In the genomic region with DNA sequence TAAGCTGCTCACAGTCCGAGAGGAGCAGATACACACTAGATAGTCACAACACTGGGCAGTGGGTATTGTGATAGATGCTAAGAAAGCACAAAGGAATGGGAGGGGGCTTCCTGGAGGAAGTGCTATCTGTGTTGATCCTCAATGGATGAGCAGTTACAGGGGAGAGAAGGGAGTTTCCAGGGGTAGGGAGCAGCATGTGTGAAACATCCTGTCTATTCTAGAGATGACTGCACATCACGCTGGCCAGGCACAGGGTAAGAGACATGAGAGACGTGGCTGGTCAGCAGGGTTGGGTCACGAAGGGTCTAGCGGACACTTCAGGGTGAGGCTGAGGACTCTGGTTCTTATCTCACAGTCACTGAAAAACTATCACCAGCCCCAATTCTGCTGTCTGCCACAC, we compare ENCODE assay signal across 24 cellular contexts.
"Had no signal": no experiment of that assay in that cellular context is flagged by ENCODE, and none has a peak within 500 bp of the region (broad histone marks: within the 10 kb centered on the region; RNA-seq: fewer than 3 reads in every experiment).

No MANE protein-coding gene starts in this region.

- ATAC-seq: body of pancreas; gastroesophageal sphincter; heart left ventricle; naive thymus-derived CD4-positive, alpha-beta T cell; psoas muscle; right cardiac atrium; stimulated activated effector memory CD8-positive, alpha-beta T cell treated with anti-CD3 and anti-CD28 coated beads, Interleukin-12 subunit alpha, Interleukin-12 subunit beta, amount 100 ng/mL, for 72 hours had no signal

- H3K9me3 ChIP-seq: body of pancreas, esophagus muscularis mucosa, gastroesophageal sphincter, heart left ventricle, psoas muscle, testis, upper lobe of left lung had no signal

- H3K4me1 ChIP-seq: psoas muscle had no signal

- H3K36me3 ChIP-seq: esophagus muscularis mucosa, heart left ventricle, upper lobe of left lung had no signal

- H3K27ac ChIP-seq: body of pancreas, esophagus muscularis mucosa, gastroesophageal sphincter, heart left ventricle, psoas muscle, testis, upper lobe of left lung had no signal

- H3K36me3 Mint-ChIP-seq: naive thymus-derived CD4-positive, alpha-beta T cell; stimulated activated effector memory CD8-positive, alpha-beta T cell treated with anti-CD3 and anti-CD28 coated beads, Interleukin-12 subunit alpha, Interleukin-12 subunit beta, amount 100 ng/mL, for 72 hours had no signal

- H3K4me3 Mint-ChIP-seq: activated B cell treated with CpG ODN at 0.5 μM for 24 hours; activated CD4-positive, alpha-beta memory T cell treated with anti-CD3 and anti-CD28 coated beads, Interleukin-2, amount 10 ng/mL, durations not matched to agents 7 days and 5 days; activated T-cell treated with anti-CD3 and anti-CD28 coated beads, Interleukin-2, amount 50 U/mL, for 24 hours; central memory CD8-positive, alpha-beta T cell; dendritic cell treated with granulocyte-macrophage colony-stimulating factor and Interleukin-4, amounts not matched to agents 40 ng/mL and 50 ng/mL, for 4 days; naive thymus-derived CD4-positive, alpha-beta T cell; stimulated activated effector memory CD8-positive, alpha-beta T cell treated with anti-CD3 and anti-CD28 coated beads, Interleukin-12 subunit alpha, Interleukin-12 subunit beta, amount 100 ng/mL, for 72 hours had no signal

- H3K4me1 Mint-ChIP-seq: activated B cell treated with CpG ODN at 0.5 μM for 24 hours; activated CD4-positive, alpha-beta memory T cell treated with anti-CD3 and anti-CD28 coated beads, Interleukin-2, amount 10 ng/mL, durations not matched to agents 7 days and 5 days; naive thymus-derived CD4-positive, alpha-beta T cell; stimulated activated effector memory CD8-positive, alpha-beta T cell treated with anti-CD3 and anti-CD28 coated beads, Interleukin-12 subunit alpha, Interleukin-12 subunit beta, amount 100 ng/mL, for 72 hours had no signal

- H3K27me3 ChIP-seq: body of pancreas, esophagus muscularis mucosa, gastroesophageal sphincter, testis, upper lobe of left lung had no signal

- H3K9me3 Mint-ChIP-seq: activated B cell treated with CpG ODN at 0.5 μM for 24 hours; activated CD4-positive, alpha-beta memory T cell treated with anti-CD3 and anti-CD28 coated beads, Interleukin-2, amount 10 ng/mL, durations not matched to agents 7 days and 5 days; activated T-cell treated with anti-CD3 and anti-CD28 coated beads, Interleukin-2, amount 50 U/mL, for 24 hours; activated T-helper 2 cell treated with anti-CD3 and anti-CD28 coated beads, Interferon-gamma antibody, Interleukin-2, Interleukin-4, amounts not matched to agents 10 μg/mL and 5 μg/mL and 100 μg/mL, durations not matched to agents 14 hours and 24 hours and 36 hours; central memory CD8-positive, alpha-beta T cell; dendritic cell treated with granulocyte-macrophage colony-stimulating factor and Interleukin-4, amounts not matched to agents 40 ng/mL and 50 ng/mL, for 4 days; stimulated activated effector memory CD8-positive, alpha-beta T cell treated with anti-CD3 and anti-CD28 coated beads, Interleukin-12 subunit alpha, Interleukin-12 subunit beta, amount 100 ng/mL, for 72 hours had no signal

- DNase-seq: activated B cell treated with CpG ODN at 0.5 μM for 24 hours; activated CD4-positive, alpha-beta memory T cell treated with anti-CD3 and anti-CD28 coated beads, Interleukin-2, amount 10 ng/mL, durations not matched to agents 7 days and 5 days; activated CD4-positive, alpha-beta T cell treated with anti-CD3 and anti-CD28 coated beads for 4 hours; activated naive CD4-positive, alpha-beta T cell treated with Interleukin-2 at 50 U/mL for 16 hours; body of pancreas; effector memory CD4-positive, alpha-beta T cell; kidney glomerular epithelial cell; mesenchymal stem cell; naive thymus-derived CD4-positive, alpha-beta T cell; psoas muscle; stimulated activated CD4-positive, alpha-beta T cell treated with anti-CD3 and anti-CD28 coated beads, Interleukin-4, amount 100 ng/mL, for 24 hours; T-helper 9 cell; testis had no signal

- H3K4me2 ChIP-seq: smooth muscle cell had no signal

- H3K4me3 ChIP-seq: body of pancreas, esophagus muscularis mucosa, gastroesophageal sphincter, heart left ventricle, psoas muscle, smooth muscle cell, testis, upper lobe of left lung had no signal

- H3K27ac Mint-ChIP-seq: activated B cell treated with CpG ODN at 0.5 μM for 24 hours; activated CD4-positive, alpha-beta memory T cell treated with anti-CD3 and anti-CD28 coated beads, Interleukin-2, amount 10 ng/mL, durations not matched to agents 7 days and 5 days; activated T-cell treated with anti-CD3 and anti-CD28 coated beads, Interleukin-2, amount 50 U/mL, for 24 hours; activated T-helper 2 cell treated with anti-CD3 and anti-CD28 coated beads, Interferon-gamma antibody, Interleukin-2, Interleukin-4, amounts not matched to agents 10 μg/mL and 5 μg/mL and 100 μg/mL, durations not matched to agents 14 hours and 24 hours and 36 hours; dendritic cell treated with granulocyte-macrophage colony-stimulating factor and Interleukin-4, amounts not matched to agents 40 ng/mL and 50 ng/mL, for 4 days; naive thymus-derived CD4-positive, alpha-beta T cell; stimulated activated effector memory CD8-positive, alpha-beta T cell treated with anti-CD3 and anti-CD28 coated beads, Interleukin-12 subunit alpha, Interleukin-12 subunit beta, amount 100 ng/mL, for 72 hours had no signal
